ENCODE assay signal across 14 cellular contexts in the genomic region with DNA sequence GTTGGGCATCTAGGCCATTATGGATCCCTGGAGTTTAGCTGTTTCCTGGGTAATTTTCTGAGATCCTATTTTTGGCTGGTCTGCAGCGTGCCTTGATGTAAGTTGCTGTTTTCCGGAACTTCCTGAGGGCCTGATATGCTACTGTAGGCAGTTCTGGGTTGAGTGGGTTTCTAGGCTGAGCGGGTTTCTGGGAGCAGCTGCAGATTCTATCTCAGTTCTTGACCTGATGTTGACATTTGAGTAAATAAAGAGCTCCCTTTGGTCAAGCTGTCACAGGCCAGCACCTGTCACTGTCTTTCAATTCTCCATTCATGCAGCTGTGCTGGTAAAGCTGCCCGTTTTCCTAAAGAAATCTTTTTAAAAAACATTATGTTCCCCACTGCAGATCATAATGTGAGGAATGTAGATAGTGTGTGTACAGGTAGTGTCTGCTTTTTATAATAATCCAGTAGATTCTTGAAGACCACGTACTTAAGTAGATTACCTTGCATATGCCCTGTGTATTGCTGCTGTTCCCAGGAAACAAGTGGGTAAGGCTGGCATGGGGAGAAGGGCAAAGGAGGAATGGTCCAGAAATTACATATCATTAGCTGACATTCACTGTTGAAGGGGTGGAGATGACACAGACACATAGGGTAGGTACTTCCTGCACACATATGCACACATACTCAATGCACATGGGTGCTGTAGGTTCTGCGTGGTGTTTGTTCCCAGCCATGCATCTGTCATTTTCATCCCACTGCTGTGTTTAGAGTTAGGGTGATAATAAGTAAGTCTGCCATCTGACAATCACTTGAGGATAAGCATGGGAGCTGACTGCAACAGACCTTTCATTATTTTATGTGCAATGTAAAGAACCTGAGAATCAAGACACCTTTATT. TPM values are rescaled to one million over a fixed set of nuclear protein-coding genes. Genes with fewer than 3 reads are reported as not detected.
A peak's percentile ranks its signal among the peaks of the same experiment; 100 is the strongest.
DNase-seq lines count a peak whose midpoint lies in the region; ATAC-seq and TF ChIP-seq lines count a peak whose summit lies in the region.
"Had no signal": no experiment of that assay in that cellular context is flagged by ENCODE, and none has a peak within 500 bp of the region (broad histone marks: within the 10 kb centered on the region; RNA-seq: fewer than 3 reads in every experiment).

No MANE protein-coding gene starts in this region.

- H3K36me3 Mint-ChIP-seq in natural killer cell treated with Interleukin-12 subunit alpha and Interleukin-12 subunit beta and Interleukin-15 and Interleukin-18, amount 100 ng/mL, for 72 hours, result no peaks in the 10 kb centered on the region
- H3K36me3 Mint-ChIP-seq in natural killer cell, result no peaks in the 10 kb centered on the region
- H3K36me3 Mint-ChIP-seq in stimulated activated naive B cell treated with anti-CD40 and anti-IgM and Interleukin-4, amounts not matched to agents 10 μg/mL and 1 μg/mL and 100 μg/mL, for 72 hours, result no peaks in the 10 kb centered on the region

- no peak for DNase-seq in natural killer cell treated with Interleukin-12 subunit alpha and Interleukin-12 subunit beta and Interleukin-15 and Interleukin-18, amount 100 ng/mL, for 72 hours (ENCODE audit: low spot score)
- no peak for DNase-seq in natural killer cell
- DNase-seq in NCI-H748 (lab: John Stamatoyannopoulos, UW; ENCODE audit: unreplicated experiment), result peak; percentile 65
- no peak for DNase-seq in effector memory CD4-positive, alpha-beta T cell
- DNase-seq in stimulated activated naive B cell treated with anti-CD40 and anti-IgM and Interleukin-4, amounts not matched to agents 10 μg/mL and 1 μg/mL and 100 μg/mL, for 72 hours, result no peak
- no peak for DNase-seq in ovary
- DNase-seq: activated CD4-positive, CD25-positive, alpha-beta regulatory T cell treated with anti-CD3 and anti-CD28 coated beads, Interleukin-2, amount 50 U/mL, for 72 hours; midbrain; NCI-H1105 had no signal

- H3K4me3 ChIP-seq in effector memory CD4-positive, alpha-beta T cell (ENCODE audit: insufficient read depth, low read depth, low read length, poor library complexity, severe bottlenecking), result no peak overlapping the region
- no peak overlapping the region for H3K4me3 ChIP-seq in urinary bladder (ENCODE audit: low read depth, low read length)
- H3K4me3 ChIP-seq in ovary, result no peak overlapping the region

- peaks cover 62% of the 10 kb centered on the region for H3K36me3 ChIP-seq in effector memory CD4-positive, alpha-beta T cell (ENCODE audit: control insufficient read depth, insufficient read depth, low read length)
- H3K36me3 ChIP-seq in urinary bladder (ENCODE audit: insufficient read depth) (no peaks in the 10 kb centered on the region), ovary (no peaks in the 10 kb centered on the region)

- intact Hi-C loops in natural killer cell (cut with micrococcal nuclease), result no loop called here
- intact Hi-C loops in ovary (cut with DNase I), result no loop called here

- no peak overlapping the region for H3K4me3 Mint-ChIP-seq in natural killer cell treated with Interleukin-12 subunit alpha and Interleukin-12 subunit beta and Interleukin-15 and Interleukin-18, amount 100 ng/mL, for 72 hours
- H3K4me3 Mint-ChIP-seq in natural killer cell, result no peak overlapping the region
- H3K4me3 Mint-ChIP-seq in stimulated activated naive B cell treated with anti-CD40 and anti-IgM and Interleukin-4, amounts not matched to agents 10 μg/mL and 1 μg/mL and 100 μg/mL, for 72 hours, result no peak overlapping the region
- H3K4me3 Mint-ChIP-seq: dendritic cell treated with granulocyte-macrophage colony-stimulating factor and Interleukin-4, amounts not matched to agents 40 ng/mL and 50 ng/mL, for 4 days had no signal

- H3K4me1 ChIP-seq in effector memory CD4-positive, alpha-beta T cell (ENCODE audit: control insufficient read depth, insufficient read depth, low read length, poor library complexity, severe bottlenecking), result peaks cover 64% of the 10 kb centered on the region
- H3K4me1 ChIP-seq in urinary bladder (ENCODE audit: insufficient read depth) (no peaks in the 10 kb centered on the region), ovary (ENCODE audit: insufficient read depth) (no peaks in the 10 kb centered on the region)

- H3K27ac ChIP-seq in effector memory CD4-positive, alpha-beta T cell (ENCODE audit: insufficient read depth, low read length, poor library complexity, severe bottlenecking), result peak overlapping the region; percentile 39
- peak overlapping the region; percentile 52 for H3K27ac ChIP-seq in urinary bladder (ENCODE audit: low read depth)
- no peak overlapping the region for H3K27ac ChIP-seq in ovary

- no peaks in the 10 kb centered on the region for H3K27me3 Mint-ChIP-seq in natural killer cell treated with Interleukin-12 subunit alpha and Interleukin-12 subunit beta and Interleukin-15 and Interleukin-18, amount 100 ng/mL, for 72 hours
- H3K27me3 Mint-ChIP-seq in natural killer cell (ENCODE audit: low read depth in 2 of 2), result no peaks in the 10 kb centered on the region
- H3K27me3 Mint-ChIP-seq in stimulated activated naive B cell treated with anti-CD40 and anti-IgM and Interleukin-4, amounts not matched to agents 10 μg/mL and 1 μg/mL and 100 μg/mL, for 72 hours, result peaks cover 5 to 30% of the 10 kb centered on the region in 2 donors
- H3K27me3 Mint-ChIP-seq: dendritic cell treated with granulocyte-macrophage colony-stimulating factor and Interleukin-4, amounts not matched to agents 40 ng/mL and 50 ng/mL, for 4 days had no signal

- 83% methylated on average over 6 of the region's 6 CpGs for WGBS in urinary bladder
- 85 to 89% (median 85%) methylated on average over 6 of the region's 6 CpGs for WGBS in ovary, 3 donors

- TF ChIP-seq POLR2A in ovary (IDR thresholded peaks at IDR 0.05), result no peak

- peak overlapping the region; percentile 24 to 27 for H3K27ac Mint-ChIP-seq in natural killer cell treated with Interleukin-12 subunit alpha and Interleukin-12 subunit beta and Interleukin-15 and Interleukin-18, amount 100 ng/mL, for 72 hours
- H3K27ac Mint-ChIP-seq in natural killer cell, result no peak overlapping the region
- no peak overlapping the region for H3K27ac Mint-ChIP-seq in stimulated activated naive B cell treated with anti-CD40 and anti-IgM and Interleukin-4, amounts not matched to agents 10 μg/mL and 1 μg/mL and 100 μg/mL, for 72 hours
- H3K27ac Mint-ChIP-seq: dendritic cell treated with granulocyte-macrophage colony-stimulating factor and Interleukin-4, amounts not matched to agents 40 ng/mL and 50 ng/mL, for 4 days had no signal

- no peaks in the 10 kb centered on the region for H3K9me3 ChIP-seq in effector memory CD4-positive, alpha-beta T cell (ENCODE audit: control insufficient read depth, low read length)
- H3K9me3 ChIP-seq in ovary, result no peaks in the 10 kb centered on the region

- TF ChIP-seq CTCF in natural killer cell (IDR thresholded peaks at IDR 0.05) (no peak), ovary (IDR thresholded peaks at IDR 0.05) (no peak)

- H3K4me1 Mint-ChIP-seq in natural killer cell treated with Interleukin-12 subunit alpha and Interleukin-12 subunit beta and Interleukin-15 and Interleukin-18, amount 100 ng/mL, for 72 hours (ENCODE audit: low read depth in 2 of 2), result peaks cover 15 to 26% of the 10 kb centered on the region in 2 donors
- H3K4me1 Mint-ChIP-seq in natural killer cell, result peaks cover 0 to 6% of the 10 kb centered on the region in 2 donors
- H3K4me1 Mint-ChIP-seq in stimulated activated naive B cell treated with anti-CD40 and anti-IgM and Interleukin-4, amounts not matched to agents 10 μg/mL and 1 μg/mL and 100 μg/mL, for 72 hours, result no peaks in the 10 kb centered on the region

- no peaks in the 10 kb centered on the region for H3K9me3 Mint-ChIP-seq in natural killer cell treated with Interleukin-12 subunit alpha and Interleukin-12 subunit beta and Interleukin-15 and Interleukin-18, amount 100 ng/mL, for 72 hours
- H3K9me3 Mint-ChIP-seq in natural killer cell, result no peaks in the 10 kb centered on the region
- H3K9me3 Mint-ChIP-seq in stimulated activated naive B cell treated with anti-CD40 and anti-IgM and Interleukin-4, amounts not matched to agents 10 μg/mL and 1 μg/mL and 100 μg/mL, for 72 hours, result no peaks in the 10 kb centered on the region
- H3K9me3 Mint-ChIP-seq: dendritic cell treated with granulocyte-macrophage colony-stimulating factor and Interleukin-4, amounts not matched to agents 40 ng/mL and 50 ng/mL, for 4 days had no signal

- no peak for TF ChIP-seq EP300 in ovary (IDR thresholded peaks at IDR 0.05)

- ATAC-seq in natural killer cell treated with Interleukin-12 subunit alpha and Interleukin-12 subunit beta and Interleukin-15 and Interleukin-18, amount 100 ng/mL, for 72 hours, result no peak
- ATAC-seq in natural killer cell, result no peak
- no peak for ATAC-seq in stimulated activated naive B cell treated with anti-CD40 and anti-IgM and Interleukin-4, amounts not matched to agents 10 μg/mL and 1 μg/mL and 100 μg/mL, for 72 hours (replicated peaks)
- no peak for ATAC-seq in HG03175 (IDR thresholded peaks at IDR 0.05; ENCODE audit: unreplicated experiment)

- H3K27me3 ChIP-seq in effector memory CD4-positive, alpha-beta T cell (replicated peaks; ENCODE audit: control insufficient read depth, insufficient read depth, low read length, poor library complexity, severe bottlenecking), result no peaks in the 10 kb centered on the region
- H3K27me3 ChIP-seq in ovary, result no peaks in the 10 kb centered on the region

RNA-seq across cellular contexts. Expression of gene CD28, which starts 25.9 kb away (rescaled TPM):
- 1 to 10 TPM; 2.5 to 3.2 TPM for total RNA-seq in natural killer cell treated with Interleukin-12 subunit alpha and Interleukin-12 subunit beta and Interleukin-15 and Interleukin-18, amount 100 ng/mL, for 72 hours
- 1 to 10 TPM in 2 of 3 donors, under 1 TPM in 1; 0.54 to 3.5 (median 3.3) TPM for total RNA-seq in natural killer cell
- 6.1 TPM for total RNA-seq in urinary bladder
- 0.33 TPM for polyA plus RNA-seq in urinary bladder
- 1 to 10 TPM in 5 of 7 donors, under 1 TPM in 2; 0.46 to 2.9 (median 1.2) TPM for total RNA-seq in ovary
- polyA plus RNA-seq in ovary, result 1 to 10 TPM in 1 of 2 donors, under 1 TPM in 1; 0.18 to 4.3 TPM
- total RNA-seq: SK-MEL-5 had no signal
- polyA plus RNA-seq: BJ had no signal

Comparison
In these comparisons a context has a peak if more than half of its experiments do, and no peak if none do; other contexts are left out.
1. H3K27ac Mint-ChIP-seq: peak in natural killer cell treated with Interleukin-12 subunit alpha and Interleukin-12 subunit beta and Interleukin-15 and Interleukin-18, amount 100 ng/mL, for 72 hours (2 of 2); none in natural killer cell (0 of 2) and stimulated activated naive B cell treated with anti-CD40 and anti-IgM and Interleukin-4, amounts not matched to agents 10 μg/mL and 1 μg/mL and 100 μg/mL, for 72 hours (single experiment).
2. H3K27ac ChIP-seq: peak in effector memory CD4-positive, alpha-beta T cell (single experiment) and urinary bladder (single experiment); none in ovary (0 of 2).